Comparison of ENCODE assay signal across 18 cellular contexts in the genomic region with DNA sequence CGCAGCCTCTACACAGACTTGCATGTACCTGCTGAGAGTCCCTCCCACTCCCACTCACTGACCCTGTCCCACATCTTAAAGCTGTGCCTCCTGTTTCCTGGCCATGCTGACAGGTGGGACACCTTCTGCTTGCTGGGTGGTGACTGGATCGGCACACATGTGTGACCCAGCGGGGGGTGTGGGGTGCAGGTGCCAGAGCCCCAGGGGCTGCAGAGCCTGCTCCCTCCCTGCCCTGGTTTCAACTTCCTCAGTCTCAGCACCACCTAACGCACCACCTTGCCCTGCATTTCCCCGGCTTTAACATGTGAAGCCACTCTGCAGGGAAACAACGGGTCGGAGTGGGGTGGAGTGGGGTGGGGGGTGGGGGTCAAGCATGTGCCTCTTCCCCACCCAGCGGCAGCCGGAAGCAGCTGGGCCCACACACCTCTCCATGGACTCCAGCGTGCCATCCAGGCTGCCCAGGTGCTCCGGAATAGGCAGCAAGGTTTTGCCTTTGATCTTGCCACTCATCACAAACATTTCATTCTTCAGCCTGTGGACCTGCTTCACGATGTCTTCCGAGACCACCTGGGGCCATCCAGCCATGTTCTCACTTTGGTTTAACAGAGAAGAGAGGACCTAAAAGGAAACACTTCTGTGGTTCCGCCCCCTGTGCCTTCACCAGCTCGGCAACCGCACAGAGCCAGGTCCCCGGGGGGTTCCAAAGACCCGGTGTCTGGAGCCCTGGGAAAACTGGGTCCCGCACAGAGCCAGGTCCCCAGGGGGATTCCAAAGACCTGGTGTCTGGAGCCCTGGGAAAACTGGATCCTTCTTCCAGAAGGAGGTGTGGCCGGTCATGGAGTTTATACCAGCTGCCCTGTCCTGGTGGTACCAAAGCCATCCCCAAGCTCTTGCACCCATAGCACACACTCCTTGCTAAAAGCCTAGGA. TPM values are rescaled to one million over a fixed set of nuclear protein-coding genes. Genes with fewer than 3 reads are reported as not detected.
DNase-seq lines count a peak whose midpoint lies in the region; ATAC-seq and TF ChIP-seq lines count a peak whose summit lies in the region.
"Had no signal": no experiment of that assay in that cellular context is flagged by ENCODE, and none has a peak within 500 bp of the region (broad histone marks: within the 10 kb centered on the region; RNA-seq: fewer than 3 reads in every experiment).

No MANE protein-coding gene starts in this region.

- H2BK15ac ChIP-seq in mesendoderm (replicated peaks; ENCODE audit: low read depth), result no peak overlapping the region

- H4K5ac ChIP-seq in mesendoderm (ENCODE audit: low read length), result no peak overlapping the region

- peaks cover 20% of the 10 kb centered on the region for H3K4me1 Mint-ChIP-seq in WTC11
- no peaks in the 10 kb centered on the region for H3K4me1 Mint-ChIP-seq in type B pancreatic cell (ENCODE audit: unreplicated experiment)
- H3K4me1 Mint-ChIP-seq: activated CD4-positive, alpha-beta memory T cell treated with anti-CD3 and anti-CD28 coated beads, Interleukin-2, amount 10 ng/mL, durations not matched to agents 7 days and 5 days had no signal

- H3K36me3 ChIP-seq in HCT116 (ENCODE audit: control insufficient read depth in 1 of 2, insufficient read depth in 2 of 2, low read length in 2 of 2) (no peaks in the 10 kb centered on the region), mesendoderm (ENCODE audit: control insufficient read depth, insufficient read depth, low read length) (no peaks in the 10 kb centered on the region)
- H3K36me3 ChIP-seq: heart left ventricle, tibial artery had no signal

- RAD21 ChIA-PET in HCT116 (lab: Charles Lee; ENCODE audit: low non-redundant PET in 1 of 2, low total read pairs in 2 of 2, uncharacterized antibody in 2 of 2, unreplicated experiment in 2 of 2), result no interaction called here

- no peaks in the 10 kb centered on the region for H3K4me1 ChIP-seq in HCT116 (ENCODE audit: control insufficient read depth in 1 of 2, insufficient read depth in 2 of 2, low read length in 2 of 2)
- no peaks in the 10 kb centered on the region for H3K4me1 ChIP-seq in mesendoderm (ENCODE audit: control insufficient read depth, low read depth, low read length)
- H3K4me1 ChIP-seq: tibial artery had no signal

- H3K9ac ChIP-seq in HCT116 (ENCODE audit: low read length), result no peak overlapping the region
- H3K9ac ChIP-seq in mesendoderm (ENCODE audit: low read length), result no peak overlapping the region

- H4K8ac ChIP-seq in mesendoderm (ENCODE audit: low read depth, low read length), result no peak overlapping the region

- BruUV-seq in HCT116 (replicated peaks; lab: Mats Ljungman, UMichigan), result no TSS peak

- H3K79me2 ChIP-seq in HCT116 (ENCODE audit: insufficient read depth, low read length) (no peaks in the 10 kb centered on the region), mesendoderm (ENCODE audit: control insufficient read depth, insufficient read depth, low read length) (no peaks in the 10 kb centered on the region)

- DNase-seq in ELF-1 (ENCODE audit: low read depth, low spot score), result peak; percentile 17
- no peak for DNase-seq in HCT116 (ENCODE audit: low read depth, low spot score)
- DNase-seq in WTC11 (ENCODE audit: low spot score), result peak; percentile 62
- peak; percentile 31 for DNase-seq in mesendoderm
- DNase-seq in activated CD4-positive, CD25-positive, alpha-beta regulatory T cell treated with anti-CD3 and anti-CD28 coated beads, Interleukin-2, amount 50 U/mL, for 72 hours, result no peak
- no peak for DNase-seq in Right ventricle myocardium superior
- DNase-seq in type B pancreatic cell (ENCODE audit: extremely low spot score, unreplicated experiment), result no peak
- DNase-seq: activated CD4-positive, alpha-beta memory T cell treated with anti-CD3 and anti-CD28 coated beads, Interleukin-2, amount 10 ng/mL, durations not matched to agents 7 days and 5 days; activated gamma-delta T cell treated with Interleukin-2 at 50 U/mL for 16 hours; activated T-cell treated with anti-CD3 and anti-CD28 coated beads for 4 hours; NCI-H1417; stimulated activated CD4-positive, alpha-beta T cell treated with anti-CD3 and anti-CD28 coated beads, Interleukin-4, amount 100 ng/mL, for 1 hour; tibial artery had no signal

- peak overlapping the region; percentile 70; the same call in 1 of the 2 replicates for H3K27ac Mint-ChIP-seq in WTC11
- H3K27ac Mint-ChIP-seq in type B pancreatic cell, result no peak overlapping the region
- H3K27ac Mint-ChIP-seq: activated CD4-positive, alpha-beta memory T cell treated with anti-CD3 and anti-CD28 coated beads, Interleukin-2, amount 10 ng/mL, durations not matched to agents 7 days and 5 days; dendritic cell treated with granulocyte-macrophage colony-stimulating factor and Interleukin-4, amounts not matched to agents 40 ng/mL and 50 ng/mL, for 4 days; stimulated activated naive CD8-positive, alpha-beta T cell treated with anti-CD3 and anti-CD28 coated beads, Interleukin-15, Interleukin-2, amounts not matched to agents 100 ng/mL and 50 ng/mL, for 24 hours had no signal

- peaks cover 7% of the 10 kb centered on the region; the same call in 1 of the 2 replicates for H3K27me3 Mint-ChIP-seq in WTC11 (ENCODE audit: low read depth)
- H3K27me3 Mint-ChIP-seq in type B pancreatic cell, result peaks cover 6% of the 10 kb centered on the region

- no peak overlapping the region for H2BK120ac ChIP-seq in mesendoderm (ENCODE audit: low read depth, low read length)

- no peaks in the 10 kb centered on the region for H4K20me1 ChIP-seq in HCT116 (ENCODE audit: insufficient read depth)

- no peaks in the 10 kb centered on the region for H3K9me2 ChIP-seq in HCT116 (ENCODE audit: insufficient read depth)

- H3K4me2 ChIP-seq in HCT116 (ENCODE audit: low read length), result no peak overlapping the region
- H3K4me2 ChIP-seq in mesendoderm (ENCODE audit: low read length), result no peak overlapping the region
- H3K4me2 ChIP-seq: smooth muscle cell had no signal

- CTCF ChIA-PET in HCT116 (lab: Charles Lee), result interaction anchor here (2.0 to 2.5 kb wide), 2 partner anchors 13 to 75 kb away, joined by 6 to 7 read pairs; no protein-coding TSS in a partner anchor
- CTCF ChIA-PET in WTC11 (lab: Charles Lee), result interaction anchor here (0.6 to 1.5 kb wide), 3 partner anchors 13 to 136 kb away, joined by 3 to 9 read pairs (median 4); no protein-coding TSS in a partner anchor

- H3K23ac ChIP-seq in mesendoderm (ENCODE audit: low read length), result no peak overlapping the region

- no peak overlapping the region for H2AK5ac ChIP-seq in mesendoderm (ENCODE audit: low read length)

- no peak overlapping the region for H3K4ac ChIP-seq in mesendoderm (ENCODE audit: low read depth, low read length)

- H3K9me3 ChIP-seq in HCT116 (ENCODE audit: control insufficient read depth in 1 of 2, insufficient read depth in 1 of 2, low read depth in 1 of 2, low read length in 2 of 2), result no peaks in the 10 kb centered on the region
- H3K9me3 ChIP-seq: heart left ventricle, tibial artery had no signal

- H2AFZ ChIP-seq in HCT116 (ENCODE audit: low read depth, low read length, poor library complexity, severe bottlenecking), result no peak overlapping the region

- no peaks in the 10 kb centered on the region for H3K27me3 ChIP-seq in HCT116 (ENCODE audit: insufficient read depth, low read length)
- no peaks in the 10 kb centered on the region for H3K27me3 ChIP-seq in mesendoderm (ENCODE audit: insufficient read depth, low read length, poor library complexity)
- H3K27me3 ChIP-seq: heart left ventricle had no signal

- H3K4me3 Mint-ChIP-seq in WTC11 (no peak overlapping the region), type B pancreatic cell (no peak overlapping the region)
- H3K4me3 Mint-ChIP-seq: activated CD4-positive, alpha-beta memory T cell treated with anti-CD3 and anti-CD28 coated beads, Interleukin-2, amount 10 ng/mL, durations not matched to agents 7 days and 5 days; dendritic cell treated with granulocyte-macrophage colony-stimulating factor and Interleukin-4, amounts not matched to agents 40 ng/mL and 50 ng/mL, for 4 days; stimulated activated naive CD8-positive, alpha-beta T cell treated with anti-CD3 and anti-CD28 coated beads, Interleukin-15, Interleukin-2, amounts not matched to agents 100 ng/mL and 50 ng/mL, for 24 hours had no signal

- no peak for TF ChIP-seq POLR2A in HCT116 (IDR thresholded peaks at IDR 0.05; ENCODE audit: borderline replicate concordance, extremely low read depth, insufficient read depth, insufficient read length)

- POLR2A ChIA-PET in HCT116 (lab: Charles Lee) (no interaction called here), WTC11 (lab: Charles Lee) (no interaction called here)

- no peak overlapping the region for H2BK5ac ChIP-seq in mesendoderm (ENCODE audit: low read length)

- TF ChIP-seq CTCF in HCT116 (IDR thresholded peaks at IDR 0.05 in 2 of 3, conservative IDR thresholded peaks at IDR 0.05 in 1 of 3; ENCODE audit: borderline replicate concordance in 1 of 3, insufficient read depth in 1 of 3, low read depth in 2 of 3, low read length in 2 of 3) (no peak), WTC11 (IDR thresholded peaks at IDR 0.05) (no peak), type B pancreatic cell (conservative IDR thresholded peaks at IDR 0.05) (no peak)

- H3K9me3 Mint-ChIP-seq in WTC11, result no peaks in the 10 kb centered on the region
- H3K9me3 Mint-ChIP-seq in type B pancreatic cell, result no peaks in the 10 kb centered on the region
- H3K9me3 Mint-ChIP-seq: activated CD4-positive, alpha-beta memory T cell treated with anti-CD3 and anti-CD28 coated beads, Interleukin-2, amount 10 ng/mL, durations not matched to agents 7 days and 5 days; dendritic cell treated with granulocyte-macrophage colony-stimulating factor and Interleukin-4, amounts not matched to agents 40 ng/mL and 50 ng/mL, for 4 days; stimulated activated naive CD8-positive, alpha-beta T cell treated with anti-CD3 and anti-CD28 coated beads, Interleukin-15, Interleukin-2, amounts not matched to agents 100 ng/mL and 50 ng/mL, for 24 hours had no signal

- intact Hi-C loops in HCT116 (cut with micrococcal nuclease) (no loop called here), Right ventricle myocardium superior (cut with DNase I) (no loop called here)

- H3K36me3 Mint-ChIP-seq in WTC11 (no peaks in the 10 kb centered on the region), type B pancreatic cell (no peaks in the 10 kb centered on the region)

- H3K4me3 ChIP-seq in HCT116 (replicated peaks in 1 of 2; ENCODE audit: low read depth in 1 of 2, low read length in 2 of 2) (no peak overlapping the region), mesendoderm (ENCODE audit: low read length) (no peak overlapping the region)
- H3K4me3 ChIP-seq: heart left ventricle, smooth muscle cell, tibial artery had no signal

- H3K18ac ChIP-seq in mesendoderm (ENCODE audit: low read length), result no peak overlapping the region

- no peak for TF ChIP-seq RAD21 in HCT116 (IDR thresholded peaks at IDR 0.05; ENCODE audit: low read depth)

- H3K27ac ChIP-seq in HCT116 (ENCODE audit: low read depth, low read length) (no peak overlapping the region), mesendoderm (ENCODE audit: low read depth, low read length) (no peak overlapping the region)
- H3K27ac ChIP-seq: heart left ventricle, tibial artery had no signal

- H3K79me1 ChIP-seq in mesendoderm (ENCODE audit: low read length), result no peaks in the 10 kb centered on the region

- WGBS in mesendoderm (ENCODE audit: extremely low coverage, insufficient coverage, low lambda C conversion rate), result no CpG with 5 or more reads among the region's 20 CpGs

- ATAC-seq in HCT116 (peak; percentile 66), WTC11 (peak; percentile 88), Right ventricle myocardium superior (ENCODE audit: poor library complexity) (no peak)
- ATAC-seq: heart left ventricle had no signal

- no peak overlapping the region for H3K56ac ChIP-seq in mesendoderm (ENCODE audit: low read length)

RNA-seq across cellular contexts. Expression of a gene that starts 4.7 kb away (rescaled TPM):
- 0.69 TPM for total RNA-seq in HCT116 (2021; ENCODE audit: unreplicated experiment)
- 1.4 and 1.6 TPM in 2 replicates for polyA plus RNA-seq in HCT116 (2012)
- total RNA-seq in WTC11 (2021), result 0.73 to 0.94 TPM (median 0.87 TPM) in 3 replicates
- 0.69 TPM for polyA plus RNA-seq in mesendoderm (2013, experiment 1 of 2)
- 0.55 TPM for polyA plus RNA-seq in mesendoderm (2013, experiment 2 of 2)
- not detected for total RNA-seq in Right ventricle myocardium superior
- 0.07 and 0.33 TPM in 2 replicates for total RNA-seq in type B pancreatic cell (ENCODE audit: low replicate concordance)
- total RNA-seq: endothelial cell of umbilical vein had no signal
- polyA plus RNA-seq: endothelial cell of umbilical vein had no signal

Comparison
In these comparisons a context has a peak if more than half of its experiments do, and no peak if none do; other contexts are left out.
1. DNase-seq: peak in ELF-1 (single experiment), WTC11 (single experiment) and mesendoderm (single experiment); none in HCT116 (single experiment), activated CD4-positive, CD25-positive, alpha-beta regulatory T cell treated with anti-CD3 and anti-CD28 coated beads, Interleukin-2, amount 50 U/mL, for 72 hours (single experiment), Right ventricle myocardium superior (single experiment) and type B pancreatic cell (single experiment).